Comparison of ENCODE assay signal across 20 cellular contexts in the genomic region with DNA sequence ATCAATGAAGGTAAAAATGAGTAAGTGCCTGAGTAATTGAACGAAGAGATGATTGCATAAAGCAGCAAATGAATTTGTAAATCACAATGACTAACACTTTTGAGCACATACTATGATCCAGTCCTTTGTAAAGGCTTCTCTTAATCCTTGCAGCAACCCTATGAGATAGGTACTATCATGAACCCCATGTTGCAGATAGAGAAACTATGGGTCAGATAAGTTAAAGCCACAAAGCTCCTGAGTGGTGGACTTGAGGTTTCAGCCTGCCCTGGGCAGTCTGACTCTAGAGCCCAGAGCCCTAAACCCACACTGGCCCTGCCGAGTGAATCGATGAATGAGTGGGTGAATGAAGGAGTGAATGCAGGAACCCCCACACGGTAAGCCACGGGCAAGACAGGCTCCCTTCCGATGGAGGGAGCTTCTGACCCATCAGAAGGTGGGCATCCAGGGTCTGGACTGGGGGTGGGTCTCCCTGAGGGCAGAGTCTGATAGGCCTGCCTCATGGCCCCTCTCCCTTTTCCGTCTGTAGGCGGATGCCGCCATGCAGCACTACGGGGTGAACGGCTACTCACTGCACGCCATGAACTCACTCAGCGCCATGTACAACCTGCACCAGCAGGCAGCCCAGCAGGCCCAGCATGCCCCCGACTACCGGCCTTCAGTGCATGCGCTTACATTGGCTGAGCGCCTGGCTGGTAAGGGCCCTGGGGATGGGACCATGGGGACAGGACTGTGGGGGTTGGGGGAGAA. TPM values are rescaled to one million over a fixed set of nuclear protein-coding genes. Genes with fewer than 3 reads are reported as not detected.
A peak's percentile ranks its signal among the peaks of the same experiment; 100 is the strongest.
DNase-seq lines count a peak whose midpoint lies in the region; ATAC-seq and TF ChIP-seq lines count a peak whose summit lies in the region.
"Had no signal": no experiment of that assay in that cellular context is flagged by ENCODE, and none has a peak within 500 bp of the region (broad histone marks: within the 10 kb centered on the region; RNA-seq: fewer than 3 reads in every experiment).

No MANE protein-coding gene starts in this region.

- intact Hi-C loops in mammary epithelial cell (cut with micrococcal nuclease): no loop called here
- intact Hi-C loops in MCF 10A (cut with micrococcal nuclease): no loop called here

- no peaks in the 10 kb centered on the region for H4K20me1 ChIP-seq in mammary epithelial cell (ENCODE audit: insufficient read depth, low read length)

- H3K36me3 ChIP-seq in mammary epithelial cell (ENCODE audit: insufficient read depth, low read length): no peaks in the 10 kb centered on the region
- H3K36me3 ChIP-seq: SJSA1 had no signal

- 73% methylated on average over 16 of the region's 17 CpGs for WGBS in mammary epithelial cell (ENCODE audit: low coverage, missing lambda C conversion rate)

- no peak overlapping the region for H2AFZ ChIP-seq in mammary epithelial cell (ENCODE audit: low read depth, low read length)

- H3K4me2 ChIP-seq in mammary epithelial cell (ENCODE audit: insufficient read depth, low read depth, low read length): no peak overlapping the region

- H3K4me3 ChIP-seq in mammary epithelial cell (replicated peaks in 1 of 3; ENCODE audit: insufficient read depth in 1 of 3, low read depth in 2 of 3, low read length in 3 of 3): no peak overlapping the region
- H3K4me3 ChIP-seq: SJSA1 had no signal

- no peaks in the 10 kb centered on the region for H3K9me3 ChIP-seq in mammary epithelial cell (replicated peaks; ENCODE audit: insufficient read depth, low read length)
- H3K9me3 ChIP-seq: SJSA1 had no signal

- peak; percentile 26 for ATAC-seq in foreskin keratinocyte
- ATAC-seq: HepG2, Panc1 had no signal

- H3K9ac ChIP-seq in mammary epithelial cell (ENCODE audit: insufficient read depth, low read length): no peak overlapping the region

- in situ Hi-C loops in mammary epithelial cell (cut with MboI; ENCODE audit: low sequenced_read_pairs in 2 of 2): no loop called here

- no peak overlapping the region for H3K27ac Mint-ChIP-seq in MCF 10A (ENCODE audit: low read depth, unreplicated experiment)
- H3K27ac Mint-ChIP-seq: CD4-positive, alpha-beta T cell had no signal

- H3K4me1 ChIP-seq in mammary epithelial cell (ENCODE audit: insufficient read depth, low read length) (no peaks in the 10 kb centered on the region), foreskin keratinocyte (no peaks in the 10 kb centered on the region)

- H3K36me3 Mint-ChIP-seq in MCF 10A (ENCODE audit: insufficient read depth, unreplicated experiment): no peaks in the 10 kb centered on the region

- DNase-seq in mammary epithelial cell: peak; percentile 37
- DNase-seq in MCF 10A (ENCODE audit: unreplicated experiment): no peak
- peak; percentile 87 for DNase-seq in amniotic epithelial cell (ENCODE audit: low read depth)
- DNase-seq in foreskin keratinocyte: peak in 1 of 2 donors; percentile 38
- DNase-seq in OCI-M2 (lab: John Stamatoyannopoulos, UW; ENCODE audit: unreplicated experiment): no peak
- DNase-seq in GM19238 (ENCODE audit: insufficient read length, low spot score): no peak
- DNase-seq in activated gamma-delta T cell (lab: John Stamatoyannopoulos, UW): no peak
- DNase-seq: CD4-positive, alpha-beta T cell; DMS153; GF-D8; KG1; NCI-H1417 treated with DMSO at 0.1 percent for 48 hours; NCI-H187 treated with DMSO at 0.1 percent for 48 hours; NCI-H226; NCI-H524 had no signal

- dilution Hi-C loops in mammary epithelial cell (cut with HindIII; ENCODE audit: low sequenced_read_pairs): no loop called here

- CTCF ChIA-PET in mammary epithelial cell (lab: Charles Lee; ENCODE audit: low non-redundant PET) (no interaction called here), MCF 10A (lab: Yijun Ruan, JAX) (interaction anchor here (0.6 to 2.8 kb wide), 2 partner anchors 23 to 30 kb away, joined by 3 to 14 read pairs; no protein-coding TSS in a partner anchor)

- H3K27me3 Mint-ChIP-seq in MCF 10A (ENCODE audit: insufficient read depth, unreplicated experiment): peaks cover 22% of the 10 kb centered on the region

- H3K4me3 Mint-ChIP-seq in MCF 10A (ENCODE audit: unreplicated experiment): no peak overlapping the region
- H3K4me3 Mint-ChIP-seq: CD4-positive, alpha-beta T cell had no signal

- POLR2A ChIA-PET in MCF 10A (lab: Yijun Ruan, JAX): no interaction called here

- no peaks in the 10 kb centered on the region for H3K4me1 Mint-ChIP-seq in MCF 10A (ENCODE audit: insufficient read depth, unreplicated experiment)

- H3K27ac ChIP-seq in mammary epithelial cell (ENCODE audit: insufficient read depth, low read depth, low read length) (no peak overlapping the region), foreskin keratinocyte (no peak overlapping the region)
- H3K27ac ChIP-seq: SJSA1 had no signal

- no peaks in the 10 kb centered on the region for H3K9me3 Mint-ChIP-seq in MCF 10A (ENCODE audit: unreplicated experiment)
- H3K9me3 Mint-ChIP-seq: CD4-positive, alpha-beta T cell had no signal

- no peaks in the 10 kb centered on the region for H3K79me2 ChIP-seq in mammary epithelial cell (ENCODE audit: insufficient read depth, low read length)

- no peaks in the 10 kb centered on the region for H3K27me3 ChIP-seq in mammary epithelial cell (ENCODE audit: insufficient read depth, low read length)
- peaks cover 19% of the 10 kb centered on the region for H3K27me3 ChIP-seq in foreskin keratinocyte

- BruUV-seq in mammary epithelial cell (replicated peaks; lab: Mats Ljungman, UMichigan): no TSS peak
- no TSS peak for BruUV-seq in MCF 10A (replicated peaks; lab: Mats Ljungman, UMichigan)

- no peak for TF ChIP-seq CTCF in mammary epithelial cell (conservative IDR thresholded peaks at IDR 0.05 in 1 of 2, IDR thresholded peaks at IDR 0.05 in 1 of 2; ENCODE audit: extremely low read depth in 1 of 2, insufficient read depth in 1 of 2, low read depth in 1 of 2, low read length in 2 of 2)
- no peak for TF ChIP-seq CTCF in MCF 10A (IDR thresholded peaks at IDR 0.05; ENCODE audit: unreplicated experiment)
- TF ChIP-seq CTCF in foreskin keratinocyte (conservative IDR thresholded peaks at IDR 0.05): no peak

RNA-seq across cellular contexts. Expression of gene DMBX1, which starts 17.0 kb away (rescaled TPM):
- total RNA-seq in mammary epithelial cell (not detected), MCF 10A (2022) (not detected in 2 replicates), foreskin keratinocyte (not detected in 2 replicates)
- polyA plus RNA-seq in mammary epithelial cell (not detected), foreskin keratinocyte (not detected in 2 replicates)
- not detected for polyA minus RNA-seq in mammary epithelial cell
- total RNA-seq: CD4-positive, alpha-beta T cell; HepG2; SJSA1 had no signal
- polyA plus RNA-seq: BJ, HepG2 had no signal

RNA-seq across cellular contexts. Expression of gene KNCN, which starts 44.8 kb away (rescaled TPM):
- total RNA-seq in mammary epithelial cell (not detected), MCF 10A (2022) (not detected in 2 replicates), foreskin keratinocyte (not detected in 2 replicates)
- polyA plus RNA-seq in mammary epithelial cell (not detected), foreskin keratinocyte (not detected in 2 replicates)
- not detected for polyA minus RNA-seq in mammary epithelial cell
- total RNA-seq: CD4-positive, alpha-beta T cell; Daoy; HepG2; SJSA1 had no signal
- polyA plus RNA-seq: BJ, HepG2 had no signal

Comparison
In these comparisons a context has a peak if more than half of its experiments do, and no peak if none do; other contexts are left out.
1. DNase-seq: peak in mammary epithelial cell (single experiment) and amniotic epithelial cell (single experiment); none in MCF 10A (single experiment), OCI-M2 (single experiment), GM19238 (single experiment) and activated gamma-delta T cell (single experiment).